ENCODE assay signal across 31 cellular contexts in the genomic region with DNA sequence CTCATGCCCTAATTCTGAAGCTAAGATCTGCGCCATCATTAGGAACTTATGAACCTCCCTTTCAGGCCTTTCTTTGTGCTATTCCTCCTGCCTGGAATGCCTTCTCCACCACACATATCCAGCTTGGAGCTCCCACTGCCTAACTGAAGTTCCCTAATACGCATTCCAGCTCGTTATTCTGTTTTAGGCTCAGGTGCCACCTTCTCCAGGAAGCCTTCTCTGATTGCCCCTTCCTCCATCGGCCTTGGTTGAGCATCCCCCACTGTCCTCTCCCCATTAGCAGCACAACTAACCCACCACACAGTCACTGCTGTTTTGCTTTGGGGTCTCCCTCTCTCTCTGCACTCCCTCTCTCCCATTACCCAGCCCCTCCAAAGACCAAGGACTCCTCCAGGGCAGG. TPM values are rescaled to one million over a fixed set of nuclear protein-coding genes. Genes with fewer than 3 reads are reported as not detected.
"Had no signal": no experiment of that assay in that cellular context is flagged by ENCODE, and none has a peak within 500 bp of the region (broad histone marks: within the 10 kb centered on the region; RNA-seq: fewer than 3 reads in every experiment).

No MANE protein-coding gene starts in this region.

- H3K27me3 ChIP-seq: colonic mucosa had no signal

- H2AFZ ChIP-seq: parathyroid adenoma had no signal

- H3K36me3 ChIP-seq: breast epithelium, colonic mucosa, left lung had no signal

- H3K9me3 ChIP-seq: breast epithelium, colonic mucosa, left lung had no signal

- H3K27ac Mint-ChIP-seq: activated naive CD8-positive, alpha-beta T cell treated with anti-CD3 and anti-CD28 coated beads for 36 hours; activated T-cell treated with anti-CD3 and anti-CD28 coated beads, Interleukin-2, amount 50 U/mL, for 24 hours; activated T-helper 2 cell treated with anti-CD3 and anti-CD28 coated beads, Interferon-gamma antibody, Interleukin-2, Interleukin-4, amounts not matched to agents 10 μg/mL and 5 μg/mL and 100 μg/mL, durations not matched to agents 14 hours and 24 hours and 36 hours; nephron; T-cell; T-helper 2 cell treated with Interferon-gamma antibody and Interleukin-4, amounts not matched to agents 5 μg/mL and 100 μg/mL, for 36 hours; type B pancreatic cell had no signal

- DNase-seq: activated CD4-positive, alpha-beta T cell treated with anti-CD3 and anti-CD28 coated beads, Interleukin-2, amount 50 U/mL, for 1 hour; activated CD4-positive, CD25-positive, alpha-beta regulatory T cell treated with anti-CD3 and anti-CD28 coated beads, Interleukin-2, amount 50 U/mL, for 72 hours; activated CD8-positive, alpha-beta memory T cell treated with anti-CD3 and anti-CD28 coated beads for 24 hours; activated CD8-positive, alpha-beta memory T cell treated with anti-CD3 and anti-CD28 coated beads, Interleukin-2, amount 50 U/mL, for 4 hours; activated naive CD4-positive, alpha-beta T cell; activated naive CD8-positive, alpha-beta T cell treated with anti-CD3 and anti-CD28 coated beads for 36 hours; activated T-cell treated with anti-CD3 and anti-CD28 coated beads, Interleukin-2, amount 50 U/mL, for 24 hours; colonic mucosa; dorsolateral prefrontal cortex; effector memory CD8-positive, alpha-beta T cell; foreskin melanocyte; kidney glomerular epithelial cell; left lung; midbrain; right cardiac atrium; stimulated activated CD4-positive, alpha-beta T cell treated with anti-CD3 and anti-CD28 coated beads, Interleukin-1b, Interleukin-23, amount 100 ng/mL, for 48 hours; T-cell had no signal

- H3K27ac ChIP-seq: breast epithelium, colonic mucosa, dorsolateral prefrontal cortex, left lung, parathyroid adenoma, VCaP had no signal

- H3K27me3 Mint-ChIP-seq: activated naive CD8-positive, alpha-beta T cell treated with anti-CD3 and anti-CD28 coated beads for 36 hours; activated T-cell treated with anti-CD3 and anti-CD28 coated beads, Interleukin-2, amount 50 U/mL, for 24 hours; central memory CD8-positive, alpha-beta T cell; effector memory CD8-positive, alpha-beta T cell had no signal

- H3K79me2 ChIP-seq: parathyroid adenoma had no signal

- H3K4me3 Mint-ChIP-seq: activated naive CD8-positive, alpha-beta T cell treated with anti-CD3 and anti-CD28 coated beads for 36 hours; activated T-cell treated with anti-CD3 and anti-CD28 coated beads, Interleukin-2, amount 50 U/mL, for 24 hours; central memory CD8-positive, alpha-beta T cell; effector memory CD8-positive, alpha-beta T cell; nephron; T-cell; T-helper 2 cell treated with Interferon-gamma antibody and Interleukin-4, amounts not matched to agents 5 μg/mL and 100 μg/mL, for 36 hours; type B pancreatic cell had no signal

- H3K4me3 ChIP-seq: breast epithelium, colonic mucosa, dorsolateral prefrontal cortex, left lung, lung had no signal

- H3K36me3 Mint-ChIP-seq: activated naive CD8-positive, alpha-beta T cell treated with anti-CD3 and anti-CD28 coated beads for 36 hours; T-cell; type B pancreatic cell had no signal

- H3K9ac ChIP-seq: parathyroid adenoma had no signal

- H3K4me1 ChIP-seq: breast epithelium, colonic mucosa, parathyroid adenoma had no signal

- H3K9me3 Mint-ChIP-seq: activated naive CD8-positive, alpha-beta T cell treated with anti-CD3 and anti-CD28 coated beads for 36 hours; activated T-cell treated with anti-CD3 and anti-CD28 coated beads, Interleukin-2, amount 50 U/mL, for 24 hours; activated T-helper 2 cell treated with anti-CD3 and anti-CD28 coated beads, Interferon-gamma antibody, Interleukin-2, Interleukin-4, amounts not matched to agents 10 μg/mL and 5 μg/mL and 100 μg/mL, durations not matched to agents 14 hours and 24 hours and 36 hours; central memory CD8-positive, alpha-beta T cell; effector memory CD8-positive, alpha-beta T cell; nephron; T-cell; T-helper 2 cell treated with Interferon-gamma antibody and Interleukin-4, amounts not matched to agents 5 μg/mL and 100 μg/mL, for 36 hours; type B pancreatic cell had no signal

RNA-seq across cellular contexts. Expression of a gene that starts 5.2 kb away (rescaled TPM):
- total RNA-seq: activated naive CD8-positive, alpha-beta T cell treated with anti-CD3 and anti-CD28 coated beads for 36 hours; activated T-helper 2 cell treated with anti-CD3 and anti-CD28 coated beads, Interferon-gamma antibody, Interleukin-2, Interleukin-4, amounts not matched to agents 10 μg/mL and 5 μg/mL and 100 μg/mL, durations not matched to agents 14 hours and 24 hours and 36 hours; endothelial cell of umbilical vein; esophagus mucosa; pulmonary artery endothelial cell; T-cell had no signal
- polyA plus RNA-seq: endothelial cell of umbilical vein had no signal

RNA-seq across cellular contexts. Expression of a gene that starts 9.1 kb away (rescaled TPM):
- total RNA-seq: activated naive CD8-positive, alpha-beta T cell treated with anti-CD3 and anti-CD28 coated beads for 36 hours; activated T-helper 2 cell treated with anti-CD3 and anti-CD28 coated beads, Interferon-gamma antibody, Interleukin-2, Interleukin-4, amounts not matched to agents 10 μg/mL and 5 μg/mL and 100 μg/mL, durations not matched to agents 14 hours and 24 hours and 36 hours; breast epithelium; endothelial cell of umbilical vein; esophagus mucosa; left lung; lung; pulmonary artery endothelial cell; right cardiac atrium; skeletal muscle tissue; T-cell; temporal lobe had no signal
- polyA plus RNA-seq: endothelial cell of umbilical vein, right cardiac atrium had no signal
